Comparison of ENCODE assay signal across 9 cellular contexts in the genomic region with DNA sequence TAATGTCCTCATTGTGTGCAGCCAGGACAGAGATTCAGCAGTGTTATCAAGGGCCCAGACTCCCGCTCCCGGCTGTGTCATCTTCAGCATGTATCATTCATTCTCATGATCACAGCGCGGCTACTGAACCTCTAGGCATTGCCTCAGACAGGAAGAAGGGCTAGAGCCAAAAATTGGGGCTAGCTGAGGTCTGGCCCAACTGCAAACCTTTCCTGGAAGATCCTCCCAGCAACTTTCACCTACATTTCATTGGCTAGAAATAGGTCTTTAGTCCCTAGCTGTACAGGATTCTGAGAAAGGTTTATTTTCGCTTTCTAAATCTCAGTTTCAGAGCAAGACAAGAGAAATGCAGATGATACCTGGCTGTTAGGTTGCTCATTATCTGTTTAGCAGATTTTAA.
DNase-seq lines count a peak whose midpoint lies in the region; ATAC-seq lines count a peak whose summit lies in the region.
"Had no signal": no experiment of that assay in that cellular context is flagged by ENCODE, and none has a peak within 500 bp of the region (broad histone marks: within the 10 kb centered on the region; RNA-seq: fewer than 3 reads in every experiment).

No MANE protein-coding gene starts in this region.

- POLR2A ChIA-PET in CD8-positive, alpha-beta memory T cell (lab: Charles Lee): no interaction called here

- DNase-seq in CD8-positive, alpha-beta memory T cell: no peak
- no peak for DNase-seq in activated naive CD8-positive, alpha-beta T cell treated with anti-CD3 and anti-CD28 coated beads, Interleukin-2, amount 50 U/mL, for 24 hours
- DNase-seq in NCI-H1092 (lab: John Stamatoyannopoulos, UW) (no peak), glomerular visceral epithelial cell (ENCODE audit: extremely low spot score) (no peak), ecto neural progenitor cell (ENCODE audit: low spot score) (no peak), 8988T (no peak)

- H3K36me3 ChIP-seq in CD8-positive, alpha-beta memory T cell (ENCODE audit: insufficient read depth, low read length): no peaks in the 10 kb centered on the region

- H3K4me3 Mint-ChIP-seq in CD8-positive, alpha-beta memory T cell: peak overlapping the region; percentile 21 to 60 (median 57)
- no peak overlapping the region for H3K4me3 Mint-ChIP-seq in activated naive CD8-positive, alpha-beta T cell treated with anti-CD3 and anti-CD28 coated beads, Interleukin-2, amount 50 U/mL, for 24 hours

- no peak overlapping the region for H3K4me3 ChIP-seq in CD8-positive, alpha-beta memory T cell (ENCODE audit: low read length)
- H3K4me3 ChIP-seq: gastroesophageal sphincter had no signal

- H3K9me3 Mint-ChIP-seq in CD8-positive, alpha-beta memory T cell: no peaks in the 10 kb centered on the region
- no peaks in the 10 kb centered on the region for H3K9me3 Mint-ChIP-seq in activated naive CD8-positive, alpha-beta T cell treated with anti-CD3 and anti-CD28 coated beads, Interleukin-2, amount 50 U/mL, for 24 hours

- peak; percentile 86 for ATAC-seq in GM19438 (IDR thresholded peaks at IDR 0.05; ENCODE audit: low read depth, unreplicated experiment)
- peak; percentile 79 for ATAC-seq in HG03196 (IDR thresholded peaks at IDR 0.05; ENCODE audit: unreplicated experiment)
- peak; percentile 85 for ATAC-seq in activated naive CD8-positive, alpha-beta T cell treated with anti-CD3 and anti-CD28 coated beads, Interleukin-2, amount 50 U/mL, for 24 hours
- ATAC-seq: gastroesophageal sphincter had no signal

- peaks cover 7% of the 10 kb centered on the region for H3K4me1 ChIP-seq in CD8-positive, alpha-beta memory T cell (ENCODE audit: insufficient read depth, low read length)

- no peaks in the 10 kb centered on the region for H3K27me3 Mint-ChIP-seq in CD8-positive, alpha-beta memory T cell
- no peaks in the 10 kb centered on the region for H3K27me3 Mint-ChIP-seq in activated naive CD8-positive, alpha-beta T cell treated with anti-CD3 and anti-CD28 coated beads, Interleukin-2, amount 50 U/mL, for 24 hours

- no peak overlapping the region for H3K27ac ChIP-seq in CD8-positive, alpha-beta memory T cell (ENCODE audit: low read depth, low read length)
- H3K27ac ChIP-seq: gastroesophageal sphincter had no signal

- H3K27ac Mint-ChIP-seq in CD8-positive, alpha-beta memory T cell: peak overlapping the region; percentile 44 to 98 (median 92)
- H3K27ac Mint-ChIP-seq in activated naive CD8-positive, alpha-beta T cell treated with anti-CD3 and anti-CD28 coated beads, Interleukin-2, amount 50 U/mL, for 24 hours: peak overlapping the region; percentile 66

- peaks cover 0 to 69% (median 5%) of the 10 kb centered on the region in 3 donors for H3K36me3 Mint-ChIP-seq in CD8-positive, alpha-beta memory T cell
- H3K36me3 Mint-ChIP-seq in activated naive CD8-positive, alpha-beta T cell treated with anti-CD3 and anti-CD28 coated beads, Interleukin-2, amount 50 U/mL, for 24 hours (ENCODE audit: low read depth): peaks cover 48% of the 10 kb centered on the region

- no peaks in the 10 kb centered on the region for H3K27me3 ChIP-seq in CD8-positive, alpha-beta memory T cell (ENCODE audit: insufficient read depth, low read length, poor library complexity, severe bottlenecking)
- H3K27me3 ChIP-seq: gastroesophageal sphincter had no signal

- H3K9me3 ChIP-seq in CD8-positive, alpha-beta memory T cell (ENCODE audit: low read length): no peaks in the 10 kb centered on the region
- H3K9me3 ChIP-seq: gastroesophageal sphincter had no signal

- CTCF ChIA-PET in CD8-positive, alpha-beta memory T cell (lab: Charles Lee): interaction anchor here (1.3 kb wide), 1 partner anchor 88 kb away, joined by 4 read pairs; no protein-coding TSS in a partner anchor

- peaks cover 14 to 22% (median 14%) of the 10 kb centered on the region in 3 donors for H3K4me1 Mint-ChIP-seq in CD8-positive, alpha-beta memory T cell
- peaks cover 25% of the 10 kb centered on the region for H3K4me1 Mint-ChIP-seq in activated naive CD8-positive, alpha-beta T cell treated with anti-CD3 and anti-CD28 coated beads, Interleukin-2, amount 50 U/mL, for 24 hours
